In the genomic region with DNA sequence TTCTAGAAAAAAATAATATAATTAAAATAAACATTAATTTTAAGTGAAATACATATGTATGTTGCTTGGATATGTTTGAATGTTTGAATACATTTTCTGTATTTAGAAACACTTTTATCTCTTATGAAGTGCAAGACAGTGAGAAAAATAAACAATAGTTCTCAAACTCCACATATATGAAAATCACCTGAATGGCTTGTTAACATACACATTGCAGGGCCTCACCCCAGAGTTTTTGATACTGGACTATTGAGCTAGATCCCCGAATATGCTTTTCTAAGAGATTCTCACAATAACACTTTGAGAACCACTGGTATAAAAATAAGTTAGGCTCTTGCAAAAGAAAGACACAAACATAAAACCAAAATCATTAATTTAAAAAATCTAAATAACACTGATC, we compare ENCODE assay signal across 1 cellular context.
TF ChIP-seq lines count a peak whose summit lies in the region.

No MANE protein-coding gene starts in this region.

TF ChIP-seq in WTC11, 78 proteins besides CTCF, POLR2A, EP300 and RAD21 (continued from another document):
- TF ChIP-seq, protein P1, sequence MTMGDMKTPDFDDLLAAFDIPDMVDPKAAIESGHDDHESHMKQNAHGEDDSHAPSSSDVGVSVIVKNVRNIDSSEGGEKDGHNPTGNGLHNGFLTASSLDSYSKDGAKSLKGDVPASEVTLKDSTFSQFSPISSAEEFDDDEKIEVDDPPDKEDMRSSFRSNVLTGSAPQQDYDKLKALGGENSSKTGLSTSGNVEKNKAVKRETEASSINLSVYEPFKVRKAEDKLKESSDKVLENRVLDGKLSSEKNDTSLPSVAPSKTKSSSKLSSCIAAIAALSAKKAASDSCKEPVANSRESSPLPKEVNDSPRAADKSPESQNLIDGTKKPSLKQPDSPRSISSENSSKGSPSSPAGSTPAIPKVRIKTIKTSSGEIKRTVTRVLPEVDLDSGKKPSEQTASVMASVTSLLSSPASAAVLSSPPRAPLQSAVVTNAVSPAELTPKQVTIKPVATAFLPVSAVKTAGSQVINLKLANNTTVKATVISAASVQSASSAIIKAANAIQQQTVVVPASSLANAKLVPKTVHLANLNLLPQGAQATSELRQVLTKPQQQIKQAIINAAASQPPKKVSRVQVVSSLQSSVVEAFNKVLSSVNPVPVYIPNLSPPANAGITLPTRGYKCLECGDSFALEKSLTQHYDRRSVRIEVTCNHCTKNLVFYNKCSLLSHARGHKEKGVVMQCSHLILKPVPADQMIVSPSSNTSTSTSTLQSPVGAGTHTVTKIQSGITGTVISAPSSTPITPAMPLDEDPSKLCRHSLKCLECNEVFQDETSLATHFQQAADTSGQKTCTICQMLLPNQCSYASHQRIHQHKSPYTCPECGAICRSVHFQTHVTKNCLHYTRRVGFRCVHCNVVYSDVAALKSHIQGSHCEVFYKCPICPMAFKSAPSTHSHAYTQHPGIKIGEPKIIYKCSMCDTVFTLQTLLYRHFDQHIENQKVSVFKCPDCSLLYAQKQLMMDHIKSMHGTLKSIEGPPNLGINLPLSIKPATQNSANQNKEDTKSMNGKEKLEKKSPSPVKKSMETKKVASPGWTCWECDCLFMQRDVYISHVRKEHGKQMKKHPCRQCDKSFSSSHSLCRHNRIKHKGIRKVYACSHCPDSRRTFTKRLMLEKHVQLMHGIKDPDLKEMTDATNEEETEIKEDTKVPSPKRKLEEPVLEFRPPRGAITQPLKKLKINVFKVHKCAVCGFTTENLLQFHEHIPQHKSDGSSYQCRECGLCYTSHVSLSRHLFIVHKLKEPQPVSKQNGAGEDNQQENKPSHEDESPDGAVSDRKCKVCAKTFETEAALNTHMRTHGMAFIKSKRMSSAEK (CRISPR knock-in tag; IDR thresholded peaks at IDR 0.05; ENCODE audit: borderline replicate concordance): no peak
- no peak for TF ChIP-seq ZNF423 (CRISPR knock-in tag; IDR thresholded peaks at IDR 0.05)
- TF ChIP-seq GTF2I (CRISPR knock-in tag; conservative IDR thresholded peaks at IDR 0.05): no peak
- peak; percentile 80 for TF ChIP-seq NFATC4 (CRISPR knock-in tag; IDR thresholded peaks at IDR 0.05)
- TF ChIP-seq, protein P2, sequence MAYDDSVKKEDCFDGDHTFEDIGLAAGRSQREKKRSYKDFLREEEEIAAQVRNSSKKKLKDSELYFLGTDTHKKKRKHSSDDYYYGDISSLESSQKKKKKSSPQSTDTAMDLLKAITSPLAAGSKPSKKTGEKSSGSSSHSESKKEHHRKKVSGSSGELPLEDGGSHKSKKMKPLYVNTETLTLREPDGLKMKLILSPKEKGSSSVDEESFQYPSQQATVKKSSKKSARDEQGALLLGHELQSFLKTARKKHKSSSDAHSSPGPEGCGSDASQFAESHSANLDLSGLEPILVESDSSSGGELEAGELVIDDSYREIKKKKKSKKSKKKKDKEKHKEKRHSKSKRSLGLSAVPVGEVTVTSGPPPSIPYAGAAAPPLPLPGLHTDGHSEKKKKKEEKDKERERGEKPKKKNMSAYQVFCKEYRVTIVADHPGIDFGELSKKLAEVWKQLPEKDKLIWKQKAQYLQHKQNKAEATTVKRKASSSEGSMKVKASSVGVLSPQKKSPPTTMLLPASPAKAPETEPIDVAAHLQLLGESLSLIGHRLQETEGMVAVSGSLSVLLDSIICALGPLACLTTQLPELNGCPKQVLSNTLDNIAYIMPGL (CRISPR knock-in tag; IDR thresholded peaks at IDR 0.05): no peak
- no peak for TF ChIP-seq CBFB (CRISPR knock-in tag; IDR thresholded peaks at IDR 0.05; ENCODE audit: low read depth)
- TF ChIP-seq TP53 (CRISPR knock-in tag; IDR thresholded peaks at IDR 0.05): no peak
- no peak for TF ChIP-seq SMAD3 (CRISPR knock-in tag; IDR thresholded peaks at IDR 0.05; ENCODE audit: borderline replicate concordance)
- TF ChIP-seq IRF2 (CRISPR knock-in tag; IDR thresholded peaks at IDR 0.05; ENCODE audit: borderline replicate concordance, low read depth): no peak
- TF ChIP-seq, protein P3, sequence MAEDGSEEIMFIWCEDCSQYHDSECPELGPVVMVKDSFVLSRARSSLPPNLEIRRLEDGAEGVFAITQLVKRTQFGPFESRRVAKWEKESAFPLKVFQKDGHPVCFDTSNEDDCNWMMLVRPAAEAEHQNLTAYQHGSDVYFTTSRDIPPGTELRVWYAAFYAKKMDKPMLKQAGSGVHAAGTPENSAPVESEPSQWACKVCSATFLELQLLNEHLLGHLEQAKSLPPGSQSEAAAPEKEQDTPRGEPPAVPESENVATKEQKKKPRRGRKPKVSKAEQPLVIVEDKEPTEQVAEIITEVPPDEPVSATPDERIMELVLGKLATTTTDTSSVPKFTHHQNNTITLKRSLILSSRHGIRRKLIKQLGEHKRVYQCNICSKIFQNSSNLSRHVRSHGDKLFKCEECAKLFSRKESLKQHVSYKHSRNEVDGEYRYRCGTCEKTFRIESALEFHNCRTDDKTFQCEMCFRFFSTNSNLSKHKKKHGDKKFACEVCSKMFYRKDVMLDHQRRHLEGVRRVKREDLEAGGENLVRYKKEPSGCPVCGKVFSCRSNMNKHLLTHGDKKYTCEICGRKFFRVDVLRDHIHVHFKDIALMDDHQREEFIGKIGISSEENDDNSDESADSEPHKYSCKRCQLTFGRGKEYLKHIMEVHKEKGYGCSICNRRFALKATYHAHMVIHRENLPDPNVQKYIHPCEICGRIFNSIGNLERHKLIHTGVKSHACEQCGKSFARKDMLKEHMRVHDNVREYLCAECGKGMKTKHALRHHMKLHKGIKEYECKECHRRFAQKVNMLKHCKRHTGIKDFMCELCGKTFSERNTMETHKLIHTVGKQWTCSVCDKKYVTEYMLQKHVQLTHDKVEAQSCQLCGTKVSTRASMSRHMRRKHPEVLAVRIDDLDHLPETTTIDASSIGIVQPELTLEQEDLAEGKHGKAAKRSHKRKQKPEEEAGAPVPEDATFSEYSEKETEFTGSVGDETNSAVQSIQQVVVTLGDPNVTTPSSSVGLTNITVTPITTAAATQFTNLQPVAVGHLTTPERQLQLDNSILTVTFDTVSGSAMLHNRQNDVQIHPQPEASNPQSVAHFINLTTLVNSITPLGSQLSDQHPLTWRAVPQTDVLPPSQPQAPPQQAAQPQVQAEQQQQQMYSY (CRISPR knock-in tag; IDR thresholded peaks at IDR 0.05): no peak
- no peak for TF ChIP-seq NR1H2 (CRISPR knock-in tag; IDR thresholded peaks at IDR 0.05)
- TF ChIP-seq, protein P4, sequence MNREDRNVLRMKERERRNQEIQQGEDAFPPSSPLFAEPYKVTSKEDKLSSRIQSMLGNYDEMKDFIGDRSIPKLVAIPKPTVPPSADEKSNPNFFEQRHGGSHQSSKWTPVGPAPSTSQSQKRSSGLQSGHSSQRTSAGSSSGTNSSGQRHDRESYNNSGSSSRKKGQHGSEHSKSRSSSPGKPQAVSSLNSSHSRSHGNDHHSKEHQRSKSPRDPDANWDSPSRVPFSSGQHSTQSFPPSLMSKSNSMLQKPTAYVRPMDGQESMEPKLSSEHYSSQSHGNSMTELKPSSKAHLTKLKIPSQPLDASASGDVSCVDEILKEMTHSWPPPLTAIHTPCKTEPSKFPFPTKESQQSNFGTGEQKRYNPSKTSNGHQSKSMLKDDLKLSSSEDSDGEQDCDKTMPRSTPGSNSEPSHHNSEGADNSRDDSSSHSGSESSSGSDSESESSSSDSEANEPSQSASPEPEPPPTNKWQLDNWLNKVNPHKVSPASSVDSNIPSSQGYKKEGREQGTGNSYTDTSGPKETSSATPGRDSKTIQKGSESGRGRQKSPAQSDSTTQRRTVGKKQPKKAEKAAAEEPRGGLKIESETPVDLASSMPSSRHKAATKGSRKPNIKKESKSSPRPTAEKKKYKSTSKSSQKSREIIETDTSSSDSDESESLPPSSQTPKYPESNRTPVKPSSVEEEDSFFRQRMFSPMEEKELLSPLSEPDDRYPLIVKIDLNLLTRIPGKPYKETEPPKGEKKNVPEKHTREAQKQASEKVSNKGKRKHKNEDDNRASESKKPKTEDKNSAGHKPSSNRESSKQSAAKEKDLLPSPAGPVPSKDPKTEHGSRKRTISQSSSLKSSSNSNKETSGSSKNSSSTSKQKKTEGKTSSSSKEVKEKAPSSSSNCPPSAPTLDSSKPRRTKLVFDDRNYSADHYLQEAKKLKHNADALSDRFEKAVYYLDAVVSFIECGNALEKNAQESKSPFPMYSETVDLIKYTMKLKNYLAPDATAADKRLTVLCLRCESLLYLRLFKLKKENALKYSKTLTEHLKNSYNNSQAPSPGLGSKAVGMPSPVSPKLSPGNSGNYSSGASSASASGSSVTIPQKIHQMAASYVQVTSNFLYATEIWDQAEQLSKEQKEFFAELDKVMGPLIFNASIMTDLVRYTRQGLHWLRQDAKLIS (CRISPR knock-in tag; IDR thresholded peaks at IDR 0.05; ENCODE audit: borderline replicate concordance): no peak
- TF ChIP-seq, protein P5, sequence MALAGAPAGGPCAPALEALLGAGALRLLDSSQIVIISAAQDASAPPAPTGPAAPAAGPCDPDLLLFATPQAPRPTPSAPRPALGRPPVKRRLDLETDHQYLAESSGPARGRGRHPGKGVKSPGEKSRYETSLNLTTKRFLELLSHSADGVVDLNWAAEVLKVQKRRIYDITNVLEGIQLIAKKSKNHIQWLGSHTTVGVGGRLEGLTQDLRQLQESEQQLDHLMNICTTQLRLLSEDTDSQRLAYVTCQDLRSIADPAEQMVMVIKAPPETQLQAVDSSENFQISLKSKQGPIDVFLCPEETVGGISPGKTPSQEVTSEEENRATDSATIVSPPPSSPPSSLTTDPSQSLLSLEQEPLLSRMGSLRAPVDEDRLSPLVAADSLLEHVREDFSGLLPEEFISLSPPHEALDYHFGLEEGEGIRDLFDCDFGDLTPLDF (CRISPR knock-in tag; IDR thresholded peaks at IDR 0.05): no peak
- TF ChIP-seq, protein P6, sequence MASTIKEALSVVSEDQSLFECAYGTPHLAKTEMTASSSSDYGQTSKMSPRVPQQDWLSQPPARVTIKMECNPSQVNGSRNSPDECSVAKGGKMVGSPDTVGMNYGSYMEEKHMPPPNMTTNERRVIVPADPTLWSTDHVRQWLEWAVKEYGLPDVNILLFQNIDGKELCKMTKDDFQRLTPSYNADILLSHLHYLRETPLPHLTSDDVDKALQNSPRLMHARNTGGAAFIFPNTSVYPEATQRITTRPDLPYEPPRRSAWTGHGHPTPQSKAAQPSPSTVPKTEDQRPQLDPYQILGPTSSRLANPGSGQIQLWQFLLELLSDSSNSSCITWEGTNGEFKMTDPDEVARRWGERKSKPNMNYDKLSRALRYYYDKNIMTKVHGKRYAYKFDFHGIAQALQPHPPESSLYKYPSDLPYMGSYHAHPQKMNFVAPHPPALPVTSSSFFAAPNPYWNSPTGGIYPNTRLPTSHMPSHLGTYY (CRISPR knock-in tag; IDR thresholded peaks at IDR 0.05): no peak
- TF ChIP-seq RORB (CRISPR knock-in tag; IDR thresholded peaks at IDR 0.05): no peak
- no peak for TF ChIP-seq ATF1 (CRISPR knock-in tag; IDR thresholded peaks at IDR 0.05)
- no peak for TF ChIP-seq KAT7 (CRISPR knock-in tag; IDR thresholded peaks at IDR 0.05; ENCODE audit: borderline replicate concordance)
